ENCODE assay signal across 9 cellular contexts in genomic region chr15:98076021-98076816, GRCh38.
DNase-seq lines count a peak whose midpoint lies in the region; ATAC-seq, FAIRE-seq and TF ChIP-seq lines count a peak whose summit lies in the region.
"Had no signal": no experiment of that assay in that cellular context is flagged by ENCODE, and none has a peak within 500 bp of the region (broad histone marks: within the 10 kb centered on the region; RNA-seq: fewer than 3 reads in every experiment).

No MANE protein-coding gene starts in this region.

- TF ChIP-seq EP300 in upper lobe of left lung (IDR thresholded peaks at IDR 0.05), result no peak

- no peak for TF ChIP-seq POLR2A in upper lobe of left lung (IDR thresholded peaks at IDR 0.05)
- no peak for TF ChIP-seq POLR2A in GM12892 (IDR thresholded peaks at IDR 0.05; ENCODE audit: low read depth, low read length)

- H3K27ac ChIP-seq in epithelial cell of prostate (peak overlapping the region; percentile 16), mesodermal cell (ENCODE audit: low read depth, low read length, severe bottlenecking) (peak overlapping the region; percentile 8), upper lobe of left lung (peak overlapping the region; percentile 23 to 60 (median 44))

- H3K4me3 ChIP-seq in mesodermal cell (ENCODE audit: extremely low read depth, insufficient read depth, low read length, poor library complexity, severe bottlenecking), result no peak overlapping the region
- H3K4me3 ChIP-seq in upper lobe of left lung, result no peak overlapping the region
- H3K4me3 ChIP-seq: pancreas had no signal

- no peaks in the 10 kb centered on the region for H3K27me3 ChIP-seq in upper lobe of left lung
- H3K27me3 ChIP-seq: pancreas had no signal

- TF ChIP-seq CTCF in upper lobe of left lung (IDR thresholded peaks at IDR 0.05), result no peak

- FAIRE-seq in GM12892 (lab: Jason Lieb, UNC), result no peak
- FAIRE-seq: pancreas had no signal

- H3K4me1 ChIP-seq in mesodermal cell (ENCODE audit: control insufficient read depth, insufficient read depth, low read length, poor library complexity, severe bottlenecking) (peaks cover 12% of the 10 kb centered on the region), upper lobe of left lung (peaks cover 0 to 15% (median 7%) of the 10 kb centered on the region in 4 donors)
- H3K4me1 ChIP-seq: pancreas had no signal

- peak; percentile 70 for DNase-seq in NOMO-1 treated with DMSO at 0.1 percent for 48 hours (lab: John Stamatoyannopoulos, UW; ENCODE audit: unreplicated experiment)
- DNase-seq in epithelial cell of prostate (ENCODE audit: low read depth, low spot score), result no peak
- DNase-seq in upper lobe of left lung, result peak in 1 of 2 donors; percentile 63
- no peak for DNase-seq in GM12892 (ENCODE audit: insufficient read length)
- DNase-seq in ureter (ENCODE audit: low spot score), result no peak
- DNase-seq: activated naive CD4-positive, alpha-beta T cell treated with anti-CD3 and anti-CD28 coated beads, Interleukin-2, amount 50 U/mL, for 16 hours; pancreas had no signal

- H3K9me3 ChIP-seq in mesodermal cell (ENCODE audit: control insufficient read depth, low read length) (peaks cover 4% of the 10 kb centered on the region), upper lobe of left lung (no peaks in the 10 kb centered on the region)
- H3K9me3 ChIP-seq: pancreas had no signal

- WGBS in mesodermal cell (ENCODE audit: insufficient coverage in 2 of 2), 2 experiments, result 87 to 96% methylated on average over 4 to 7 of the region's 8 CpGs
- 47 to 49% methylated on average over 8 of the region's 8 CpGs for WGBS in upper lobe of left lung, 2 donors

- H3K36me3 ChIP-seq in mesodermal cell (ENCODE audit: control insufficient read depth, insufficient read depth, low read length) (no peaks in the 10 kb centered on the region), upper lobe of left lung (no peaks in the 10 kb centered on the region)
- H3K36me3 ChIP-seq: pancreas had no signal

- ATAC-seq in upper lobe of left lung (ENCODE audit: low FRiP score in 2 of 2) (peak; percentile 71 to 90), HG03280 (IDR thresholded peaks at IDR 0.05; ENCODE audit: unreplicated experiment) (no peak)
